ENCODE assay signal across 1 cellular context in genomic region chr9:124355941-124356744, GRCh38.
TF ChIP-seq lines count a peak whose summit lies in the region.

No MANE protein-coding gene starts in this region.

TF ChIP-seq in GM12878, 131 proteins besides CTCF, POLR2A, EP300 and RAD21:
- no peak for TF ChIP-seq NFYA (IDR thresholded peaks at IDR 0.05; ENCODE audit: borderline replicate concordance, low read depth, low read length)
- no peak for TF ChIP-seq ZBTB33 (IDR thresholded peaks at IDR 0.05)
- TF ChIP-seq PAX8 (IDR thresholded peaks at IDR 0.05) = no peak
- 0 out of 2 replicates have a peak, but pooled peaks have one; percentile 40 for TF ChIP-seq POLR2AphosphoS5 (IDR thresholded peaks at IDR 0.05; ENCODE audit: low read length)
- no peak for TF ChIP-seq ZNF592 (IDR thresholded peaks at IDR 0.05)
- TF ChIP-seq BCL3 (IDR thresholded peaks at IDR 0.05; ENCODE audit: borderline replicate concordance, insufficient read depth, low read depth, low read length, poor library complexity, severe bottlenecking) = peak; percentile 6
